ENCODE assay signal across 8 cellular contexts in genomic region chr1:157137051-157137772, GRCh38. TPM values are rescaled to one million over a fixed set of nuclear protein-coding genes. Genes with fewer than 3 reads are reported as not detected.
A peak's percentile ranks its signal among the peaks of the same experiment; 100 is the strongest.
DNase-seq lines count a peak whose midpoint lies in the region; FAIRE-seq lines count a peak whose summit lies in the region.

No MANE protein-coding gene starts in this region.

- peaks cover 35% of the 10 kb centered on the region for H3K79me2 ChIP-seq in Karpas-422 (ENCODE audit: low read length)

- WGBS in small intestine, 3 donors: 1 to 3% (median 2%) methylated on average over 16 of the region's 16 CpGs

- peak overlapping the region; percentile 90 for H3K4me2 ChIP-seq in Karpas-422 (ENCODE audit: low read depth, low read length, poor library complexity, severe bottlenecking)

- H4K20me1 ChIP-seq in Karpas-422 (ENCODE audit: insufficient read depth, low read depth, low read length): peaks cover 11% of the 10 kb centered on the region

- no peak overlapping the region for H3K27ac ChIP-seq in Karpas-422 (ENCODE audit: low read length)
- H3K27ac ChIP-seq in small intestine (ENCODE audit: low read depth in 1 of 2, low read length in 1 of 2): peak overlapping the region; percentile 99 to 100

- peak overlapping the region; percentile 91 for H3K4me3 ChIP-seq in Karpas-422 (ENCODE audit: low read length)
- H3K4me3 ChIP-seq in iPS-11a (ENCODE audit: low read depth, low read length): peak overlapping the region; percentile 89
- H3K4me3 ChIP-seq in small intestine (ENCODE audit: low read depth in 1 of 2, low read length in 2 of 2): peak overlapping the region; percentile 64 to 100

- DNase-seq in CD1c-positive myeloid dendritic cell (ENCODE audit: extremely low spot score) (peak; percentile 72), Karpas-422 (peak; percentile 58), small intestine (peak; percentile 42), HPDE6-E6E7 (ENCODE audit: extremely low spot score) (no peak), DMS79 treated with DMSO at 0.1 percent for 48 hours (lab: John Stamatoyannopoulos, UW) (no peak), cerebellar cortex (ENCODE audit: low spot score) (no peak)
- DNase-seq in activated naive CD8-positive, alpha-beta T cell treated with anti-CD3 and anti-CD28 coated beads for 36 hours: no peak

- FAIRE-seq in small intestine (lab: Jason Lieb, UNC): no peak

- H3K4me3 Mint-ChIP-seq in activated naive CD8-positive, alpha-beta T cell treated with anti-CD3 and anti-CD28 coated beads for 36 hours: peak overlapping the region; percentile 98

- H3K27ac Mint-ChIP-seq in activated naive CD8-positive, alpha-beta T cell treated with anti-CD3 and anti-CD28 coated beads for 36 hours: peak overlapping the region; percentile 91

- no peaks in the 10 kb centered on the region for H3K9me2 ChIP-seq in Karpas-422 (replicated peaks; ENCODE audit: insufficient read depth, low read length)

- peaks cover 47% of the 10 kb centered on the region for H3K36me3 Mint-ChIP-seq in activated naive CD8-positive, alpha-beta T cell treated with anti-CD3 and anti-CD28 coated beads for 36 hours

- H3K36me3 ChIP-seq in Karpas-422 (ENCODE audit: insufficient read depth, low read length) (peaks cover 28% of the 10 kb centered on the region), small intestine (ENCODE audit: control insufficient read depth in 2 of 2, insufficient read depth in 2 of 2, low read length in 2 of 2) (peaks cover 4 to 15% of the 10 kb centered on the region in 2 donors)

- H3K27me3 Mint-ChIP-seq in activated naive CD8-positive, alpha-beta T cell treated with anti-CD3 and anti-CD28 coated beads for 36 hours: no peaks in the 10 kb centered on the region

- H3K9me3 Mint-ChIP-seq in activated naive CD8-positive, alpha-beta T cell treated with anti-CD3 and anti-CD28 coated beads for 36 hours: no peaks in the 10 kb centered on the region

- H3K27me3 ChIP-seq in Karpas-422 (ENCODE audit: low read length) (no peaks in the 10 kb centered on the region), small intestine (ENCODE audit: control insufficient read depth in 2 of 2, insufficient read depth in 2 of 2, low read length in 2 of 2) (no peaks in the 10 kb centered on the region)

- H3K4me1 Mint-ChIP-seq in activated naive CD8-positive, alpha-beta T cell treated with anti-CD3 and anti-CD28 coated beads for 36 hours: peaks cover 83% of the 10 kb centered on the region

- H3K9ac ChIP-seq in Karpas-422 (ENCODE audit: low read length): peak overlapping the region; percentile 89

- H3K9me3 ChIP-seq in Karpas-422 (ENCODE audit: low read length): no peaks in the 10 kb centered on the region
- H3K9me3 ChIP-seq in small intestine (ENCODE audit: control insufficient read depth, low read depth): no peaks in the 10 kb centered on the region

- no peak overlapping the region for H2AFZ ChIP-seq in Karpas-422 (ENCODE audit: low read length)

- H3K4me1 ChIP-seq in Karpas-422 (ENCODE audit: low read length): peaks cover 19% of the 10 kb centered on the region
- peaks cover 7 to 15% of the 10 kb centered on the region in 2 donors for H3K4me1 ChIP-seq in small intestine (ENCODE audit: control insufficient read depth in 2 of 2, insufficient read depth in 1 of 2, low read depth in 1 of 2, low read length in 1 of 2)

RNA-seq across cellular contexts. Expression of gene ETV3, which starts 1.0 kb away (rescaled TPM):
- total RNA-seq in Karpas-422 (2014; rRNA removed; shearing (Covaris generic); ENCODE audit: low replicate concordance): 11.9 and 12.3 TPM in 2 replicates
- 10 to 100 TPM; 23.1 to 23.5 TPM for total RNA-seq in activated naive CD8-positive, alpha-beta T cell treated with anti-CD3 and anti-CD28 coated beads for 36 hours
- 10 to 100 TPM; 10.3 to 17.7 (median 11.3) TPM for polyA plus RNA-seq in small intestine

RNA-seq across cellular contexts. Expression of gene ETV3L, which starts 37.6 kb away (rescaled TPM):
- not detected in 2 replicates for total RNA-seq in Karpas-422 (2014; rRNA removed; shearing (Covaris generic); ENCODE audit: low replicate concordance)
- total RNA-seq in activated naive CD8-positive, alpha-beta T cell treated with anti-CD3 and anti-CD28 coated beads for 36 hours: not detected
- polyA plus RNA-seq in small intestine: not detected

Comparison
In these comparisons a context has a peak if more than half of its experiments do, and no peak if none do; other contexts are left out.
1. DNase-seq: peak in CD1c-positive myeloid dendritic cell (single experiment), Karpas-422 (single experiment) and small intestine (single experiment); none in activated naive CD8-positive, alpha-beta T cell treated with anti-CD3 and anti-CD28 coated beads for 36 hours (single experiment), HPDE6-E6E7 (single experiment), DMS79 treated with DMSO at 0.1 percent for 48 hours (single experiment) and cerebellar cortex (single experiment).
2. Peak in every context shown above with its lines, with median percentiles within 50 percentile points of each other: H3K4me3 ChIP-seq.